ENCODE assay signal across 1 cellular context in the genomic region with DNA sequence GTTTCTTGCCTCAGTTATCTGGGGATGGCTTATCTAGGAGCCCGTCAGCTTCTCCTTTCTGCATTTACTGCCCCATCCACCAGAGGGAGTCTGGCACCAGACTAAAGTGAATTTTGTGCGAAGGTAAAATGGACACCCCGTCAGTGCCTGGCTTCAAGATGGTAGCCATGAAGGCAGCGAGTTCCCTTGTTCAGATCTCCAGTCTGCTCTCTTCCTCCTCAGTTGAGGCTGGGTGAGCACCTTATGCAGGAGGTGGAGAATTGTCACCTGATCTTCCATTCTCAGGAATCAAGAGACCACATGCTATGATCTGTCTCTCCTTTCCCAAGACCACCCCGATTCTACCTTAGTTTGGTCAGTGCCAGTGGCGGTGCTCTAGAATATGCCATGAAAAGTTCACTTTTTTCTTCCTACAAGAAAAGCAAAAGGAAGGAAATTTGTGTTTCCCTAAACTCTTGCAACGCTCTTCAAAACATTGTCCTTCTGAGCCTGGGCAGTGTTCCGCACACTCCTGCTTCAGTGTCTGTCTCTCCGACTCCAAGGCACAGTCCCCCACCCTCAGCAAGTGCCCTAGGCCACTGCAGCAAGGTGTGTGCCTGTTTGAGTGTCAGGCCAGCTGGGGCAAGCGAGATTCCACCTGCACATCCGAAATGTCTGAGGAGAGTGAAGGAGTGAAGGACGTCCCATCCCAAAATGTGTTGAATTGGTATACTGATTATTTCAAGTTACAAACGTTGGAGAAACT.
TF ChIP-seq lines count a peak whose summit lies in the region.

No MANE protein-coding gene starts in this region.

TF ChIP-seq in HEK293, 187 proteins besides CTCF, POLR2A, EP300 and RAD21 (continued from another document):
- TF ChIP-seq, protein P1, sequence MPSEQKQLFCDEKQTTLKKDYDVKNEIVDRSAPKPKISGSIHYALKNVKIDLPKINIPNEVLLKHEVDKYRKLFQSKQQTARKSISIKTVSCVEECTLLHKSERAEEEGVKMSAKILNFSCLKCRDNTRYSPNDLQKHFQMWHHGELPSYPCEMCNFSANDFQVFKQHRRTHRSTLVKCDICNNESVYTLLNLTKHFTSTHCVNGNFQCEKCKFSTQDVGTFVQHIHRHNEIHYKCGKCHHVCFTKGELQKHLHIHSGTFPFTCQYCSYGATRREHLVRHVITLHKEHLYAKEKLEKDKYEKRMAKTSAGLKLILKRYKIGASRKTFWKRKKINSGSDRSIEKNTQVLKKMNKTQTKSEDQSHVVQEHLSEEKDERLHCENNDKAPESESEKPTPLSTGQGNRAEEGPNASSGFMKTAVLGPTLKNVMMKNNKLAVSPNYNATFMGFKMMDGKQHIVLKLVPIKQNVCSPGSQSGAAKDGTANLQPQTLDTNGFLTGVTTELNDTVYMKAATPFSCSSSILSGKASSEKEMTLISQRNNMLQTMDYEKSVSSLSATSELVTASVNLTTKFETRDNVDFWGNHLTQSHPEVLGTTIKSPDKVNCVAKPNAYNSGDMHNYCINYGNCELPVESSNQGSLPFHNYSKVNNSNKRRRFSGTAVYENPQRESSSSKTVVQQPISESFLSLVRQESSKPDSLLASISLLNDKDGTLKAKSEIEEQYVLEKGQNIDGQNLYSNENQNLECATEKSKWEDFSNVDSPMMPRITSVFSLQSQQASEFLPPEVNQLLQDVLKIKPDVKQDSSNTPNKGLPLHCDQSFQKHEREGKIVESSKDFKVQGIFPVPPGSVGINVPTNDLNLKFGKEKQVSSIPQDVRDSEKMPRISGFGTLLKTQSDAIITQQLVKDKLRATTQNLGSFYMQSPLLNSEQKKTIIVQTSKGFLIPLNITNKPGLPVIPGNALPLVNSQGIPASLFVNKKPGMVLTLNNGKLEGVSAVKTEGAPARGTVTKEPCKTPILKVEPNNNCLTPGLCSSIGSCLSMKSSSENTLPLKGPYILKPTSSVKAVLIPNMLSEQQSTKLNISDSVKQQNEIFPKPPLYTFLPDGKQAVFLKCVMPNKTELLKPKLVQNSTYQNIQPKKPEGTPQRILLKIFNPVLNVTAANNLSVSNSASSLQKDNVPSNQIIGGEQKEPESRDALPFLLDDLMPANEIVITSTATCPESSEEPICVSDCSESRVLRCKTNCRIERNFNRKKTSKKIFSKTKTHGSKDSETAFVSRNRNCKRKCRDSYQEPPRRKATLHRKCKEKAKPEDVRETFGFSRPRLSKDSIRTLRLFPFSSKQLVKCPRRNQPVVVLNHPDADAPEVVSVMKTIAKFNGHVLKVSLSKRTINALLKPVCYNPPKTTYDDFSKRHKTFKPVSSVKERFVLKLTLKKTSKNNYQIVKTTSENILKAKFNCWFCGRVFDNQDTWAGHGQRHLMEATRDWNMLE (tag by site-specific recombination; conservative IDR thresholded peaks at IDR 0.05; ENCODE audit: low read depth), result peak; percentile 55; the same call in 1 of the 2 replicates
- TF ChIP-seq, protein P2, sequence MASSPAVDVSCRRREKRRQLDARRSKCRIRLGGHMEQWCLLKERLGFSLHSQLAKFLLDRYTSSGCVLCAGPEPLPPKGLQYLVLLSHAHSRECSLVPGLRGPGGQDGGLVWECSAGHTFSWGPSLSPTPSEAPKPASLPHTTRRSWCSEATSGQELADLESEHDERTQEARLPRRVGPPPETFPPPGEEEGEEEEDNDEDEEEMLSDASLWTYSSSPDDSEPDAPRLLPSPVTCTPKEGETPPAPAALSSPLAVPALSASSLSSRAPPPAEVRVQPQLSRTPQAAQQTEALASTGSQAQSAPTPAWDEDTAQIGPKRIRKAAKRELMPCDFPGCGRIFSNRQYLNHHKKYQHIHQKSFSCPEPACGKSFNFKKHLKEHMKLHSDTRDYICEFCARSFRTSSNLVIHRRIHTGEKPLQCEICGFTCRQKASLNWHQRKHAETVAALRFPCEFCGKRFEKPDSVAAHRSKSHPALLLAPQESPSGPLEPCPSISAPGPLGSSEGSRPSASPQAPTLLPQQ (tag by site-specific recombination; IDR thresholded peaks at IDR 0.05), result no peak
- TF ChIP-seq, protein P3, sequence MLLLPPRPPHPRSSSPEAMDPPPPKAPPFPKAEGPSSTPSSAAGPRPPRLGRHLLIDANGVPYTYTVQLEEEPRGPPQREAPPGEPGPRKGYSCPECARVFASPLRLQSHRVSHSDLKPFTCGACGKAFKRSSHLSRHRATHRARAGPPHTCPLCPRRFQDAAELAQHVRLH (tag by site-specific recombination; IDR thresholded peaks at IDR 0.05), result peak; percentile 60; the same call in 1 of the 2 replicates
- TF ChIP-seq, protein P4, sequence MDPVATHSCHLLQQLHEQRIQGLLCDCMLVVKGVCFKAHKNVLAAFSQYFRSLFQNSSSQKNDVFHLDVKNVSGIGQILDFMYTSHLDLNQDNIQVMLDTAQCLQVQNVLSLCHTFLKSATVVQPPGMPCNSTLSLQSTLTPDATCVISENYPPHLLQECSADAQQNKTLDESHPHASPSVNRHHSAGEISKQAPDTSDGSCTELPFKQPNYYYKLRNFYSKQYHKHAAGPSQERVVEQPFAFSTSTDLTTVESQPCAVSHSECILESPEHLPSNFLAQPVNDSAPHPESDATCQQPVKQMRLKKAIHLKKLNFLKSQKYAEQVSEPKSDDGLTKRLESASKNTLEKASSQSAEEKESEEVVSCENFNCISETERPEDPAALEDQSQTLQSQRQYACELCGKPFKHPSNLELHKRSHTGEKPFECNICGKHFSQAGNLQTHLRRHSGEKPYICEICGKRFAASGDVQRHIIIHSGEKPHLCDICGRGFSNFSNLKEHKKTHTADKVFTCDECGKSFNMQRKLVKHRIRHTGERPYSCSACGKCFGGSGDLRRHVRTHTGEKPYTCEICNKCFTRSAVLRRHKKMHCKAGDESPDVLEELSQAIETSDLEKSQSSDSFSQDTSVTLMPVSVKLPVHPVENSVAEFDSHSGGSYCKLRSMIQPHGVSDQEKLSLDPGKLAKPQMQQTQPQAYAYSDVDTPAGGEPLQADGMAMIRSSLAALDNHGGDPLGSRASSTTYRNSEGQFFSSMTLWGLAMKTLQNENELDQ (tag by site-specific recombination; IDR thresholded peaks at IDR 0.05; ENCODE audit: low read depth), result no peak
- TF ChIP-seq ZBTB8A (tag by site-specific recombination; IDR thresholded peaks at IDR 0.05), result no peak
- TF ChIP-seq TRIM28 (IDR thresholded peaks at IDR 0.05; ENCODE audit: borderline replicate concordance, low read length), result no peak
- no peak for TF ChIP-seq ZNF768 (tag by site-specific recombination; IDR thresholded peaks at IDR 0.05)
- TF ChIP-seq YY2 (tag by site-specific recombination; IDR thresholded peaks at IDR 0.05), result peak; percentile 71
- TF ChIP-seq, protein P5, sequence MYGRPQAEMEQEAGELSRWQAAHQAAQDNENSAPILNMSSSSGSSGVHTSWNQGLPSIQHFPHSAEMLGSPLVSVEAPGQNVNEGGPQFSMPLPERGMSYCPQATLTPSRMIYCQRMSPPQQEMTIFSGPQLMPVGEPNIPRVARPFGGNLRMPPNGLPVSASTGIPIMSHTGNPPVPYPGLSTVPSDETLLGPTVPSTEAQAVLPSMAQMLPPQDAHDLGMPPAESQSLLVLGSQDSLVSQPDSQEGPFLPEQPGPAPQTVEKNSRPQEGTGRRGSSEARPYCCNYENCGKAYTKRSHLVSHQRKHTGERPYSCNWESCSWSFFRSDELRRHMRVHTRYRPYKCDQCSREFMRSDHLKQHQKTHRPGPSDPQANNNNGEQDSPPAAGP (tag by site-specific recombination; IDR thresholded peaks at IDR 0.05), result no peak
TF ChIP-seq in HEK293: peak in this region for 8.
